In genomic region chr1:204438628-204439027, GRCh38 we compare ENCODE assay signal across 9 cellular contexts. TPM values are rescaled to one million over a fixed set of nuclear protein-coding genes. Genes with fewer than 3 reads are reported as not detected.
A peak's percentile ranks its signal among the peaks of the same experiment; 100 is the strongest.
DNase-seq lines count a peak whose midpoint lies in the region; ATAC-seq and TF ChIP-seq lines count a peak whose summit lies in the region.
"Had no signal": no experiment of that assay in that cellular context is flagged by ENCODE, and none has a peak within 500 bp of the region (broad histone marks: within the 10 kb centered on the region; RNA-seq: fewer than 3 reads in every experiment).

No MANE protein-coding gene starts in this region.

- H3K4me3 ChIP-seq in vagina (no peak overlapping the region), ovary (no peak overlapping the region)

- H3K27ac ChIP-seq in vagina, result peak overlapping the region; percentile 80
- no peak overlapping the region for H3K27ac ChIP-seq in ovary

- H3K4me1 ChIP-seq in vagina, result peaks cover 52% of the 10 kb centered on the region
- H3K4me1 ChIP-seq in ovary (ENCODE audit: insufficient read depth), result no peaks in the 10 kb centered on the region

- H3K9me3 ChIP-seq in vagina, result no peaks in the 10 kb centered on the region
- no peaks in the 10 kb centered on the region for H3K9me3 ChIP-seq in ovary

- peak; percentile 30 for ATAC-seq in left colon

- WGBS in ovary, 3 donors, result 59 to 81% (median 64%) methylated on average over 7 of the region's 7 CpGs

- no peak for TF ChIP-seq EP300 in ovary (IDR thresholded peaks at IDR 0.05)

- peak; percentile 32 for DNase-seq in stimulated activated CD4-positive, alpha-beta T cell treated with anti-CD3 and anti-CD28 coated beads, Interleukin-15, amount 100 ng/mL, for 24 hours
- DNase-seq in stimulated activated CD4-positive, alpha-beta T cell treated with anti-CD3 and anti-CD28 coated beads, Interleukin-4, amount 100 ng/mL, for 1 hour, result no peak
- peak; percentile 93 for DNase-seq in amniotic stem cell (lab: John Stamatoyannopoulos, UW)
- DNase-seq in left colon, result peak in 1 of 2 donors; percentile 67
- DNase-seq in vagina (ENCODE audit: extremely low spot score in 2 of 2), result peak in 1 of 2 donors; percentile 95
- no peak for DNase-seq in SW 1271 (lab: John Stamatoyannopoulos, UW)
- no peak for DNase-seq in C1 segment of cervical spinal cord (lab: John Stamatoyannopoulos, UW)
- DNase-seq in ovary, result no peak
- DNase-seq: DND-41 had no signal

- H3K27me3 ChIP-seq in vagina (no peaks in the 10 kb centered on the region), ovary (no peaks in the 10 kb centered on the region)

- intact Hi-C loops in left colon (cut with DNase I, micrococcal nuclease) (no loop called here), vagina (cut with DNase I) (loop anchor here (10.0 kb wide), 1 partner anchor 1586 kb away; the partner anchor contains the start of gene CTSE), ovary (cut with DNase I) (no loop called here)

- TF ChIP-seq POLR2A in vagina (IDR thresholded peaks at IDR 0.05) (no peak), ovary (IDR thresholded peaks at IDR 0.05) (no peak)

- peaks cover 0 to 26% of the 10 kb centered on the region in 2 donors for H3K36me3 ChIP-seq in vagina
- H3K36me3 ChIP-seq in ovary, result no peaks in the 10 kb centered on the region

- TF ChIP-seq CTCF in vagina (IDR thresholded peaks at IDR 0.05) (no peak), ovary (IDR thresholded peaks at IDR 0.05) (no peak)

RNA-seq across cellular contexts. Expression of gene PPP1R15B, which starts 27.0 kb away (rescaled TPM):
- total RNA-seq in left colon (10 to 100 TPM; 61.4 to 72.2 TPM), vagina (42.0 TPM), ovary (10 to 100 TPM; 30.7 to 69.5 (median 49.5) TPM)
- 10 to 100 TPM; 16.5 to 19.4 TPM for polyA plus RNA-seq in ovary

RNA-seq across cellular contexts. Expression of gene PIK3C2B, which starts 56.0 kb away (rescaled TPM):
- total RNA-seq in left colon (10 to 100 TPM; 78.5 to 82.0 TPM), vagina (52.1 TPM), ovary (10 to 100 TPM in 5 of 7 donors, 1 to 10 TPM in 2; 5.6 to 26.0 (median 12.8) TPM)
- polyA plus RNA-seq in ovary, result 1 to 10 TPM; 6.2 to 7.9 TPM

Comparison
In these comparisons a context has a peak if more than half of its experiments do, and no peak if none do; other contexts are left out.
1. DNase-seq: peak in stimulated activated CD4-positive, alpha-beta T cell treated with anti-CD3 and anti-CD28 coated beads, Interleukin-15, amount 100 ng/mL, for 24 hours (single experiment) and amniotic stem cell (single experiment); none in stimulated activated CD4-positive, alpha-beta T cell treated with anti-CD3 and anti-CD28 coated beads, Interleukin-4, amount 100 ng/mL, for 1 hour (single experiment), SW 1271 (0 of 2), C1 segment of cervical spinal cord (0 of 14) and ovary (0 of 5).